Comparison of ENCODE assay signal across 8 cellular contexts in the genomic region with DNA sequence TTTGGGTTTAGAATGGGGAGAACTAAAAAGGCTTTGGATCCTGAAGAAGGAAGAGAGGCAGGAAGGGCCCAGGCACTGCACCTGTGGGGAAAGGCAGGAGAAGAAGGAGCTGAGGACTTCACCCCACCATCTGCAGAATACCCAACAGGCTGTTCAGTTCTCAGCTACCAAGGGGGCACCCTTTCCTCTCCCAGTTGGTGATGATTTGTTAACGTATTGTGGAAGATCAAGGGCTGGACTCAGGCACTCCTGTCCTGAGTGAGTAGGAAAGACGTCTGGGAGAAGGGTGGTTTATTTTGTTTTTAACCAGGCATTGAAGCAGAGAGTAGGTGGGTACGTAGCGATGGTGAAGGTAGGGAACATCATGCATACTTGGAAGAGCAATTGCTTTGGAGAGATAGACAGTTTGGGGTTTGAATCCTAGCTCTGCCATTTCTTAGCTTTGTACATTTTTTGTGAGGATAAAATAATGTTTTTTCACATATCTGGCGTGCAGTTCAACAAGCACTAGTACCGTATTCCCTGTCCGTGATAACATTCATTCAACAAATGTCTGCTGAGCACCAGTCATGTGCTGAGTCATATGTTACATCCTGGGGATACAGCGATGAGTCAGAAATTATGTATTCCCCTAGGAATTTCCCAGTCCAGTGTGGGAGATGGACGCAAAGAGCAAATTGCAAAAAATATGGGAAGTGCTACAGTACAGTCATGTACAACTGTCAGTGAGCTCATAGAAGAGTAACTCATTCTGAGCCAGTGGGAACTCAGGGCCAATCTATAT. TPM values are rescaled to one million over a fixed set of nuclear protein-coding genes. Genes with fewer than 3 reads are reported as not detected.
DNase-seq lines count a peak whose midpoint lies in the region; ATAC-seq, FAIRE-seq and TF ChIP-seq lines count a peak whose summit lies in the region.

No MANE protein-coding gene starts in this region.

- peak in 1 of 2 experiments; percentile 60; a peak in 1 of 4 replicates for TF ChIP-seq EP300 in HepG2 (IDR thresholded peaks at IDR 0.05; ENCODE audit: low read depth in 2 of 2, low read length in 2 of 2)
- peak; percentile 39; the same call in 1 of the 2 replicates for TF ChIP-seq EP300 in HepG2 (CRISPR knock-in tag; IDR thresholded peaks at IDR 0.05; ENCODE audit: borderline replicate concordance)

- no peaks in the 10 kb centered on the region for H3K9me3 Mint-ChIP-seq in activated naive CD8-positive, alpha-beta T cell (ENCODE audit: low read depth)
- no peaks in the 10 kb centered on the region for H3K9me3 Mint-ChIP-seq in activated naive CD8-positive, alpha-beta T cell treated with anti-CD3 and anti-CD28 coated beads for 36 hours

- DNase-seq in activated naive CD8-positive, alpha-beta T cell treated with anti-CD3 and anti-CD28 coated beads for 36 hours: no peak
- DNase-seq in bronchial epithelial cell (ENCODE audit: low read depth): peak; percentile 100
- DNase-seq in HepG2 (ENCODE audit: low spot score): peak; percentile 89
- DNase-seq in urothelium cell line (ENCODE audit: low spot score): peak; percentile 86

- no peak for FAIRE-seq in bronchial epithelial cell (lab: Jason Lieb, UNC)
- peak; percentile 63 for FAIRE-seq in HepG2 (lab: Jason Lieb, UNC)
- FAIRE-seq in urothelium cell line (lab: Jason Lieb, UNC): peak; percentile 27

- TF ChIP-seq RAD21 in HepG2 (CRISPR knock-in tag; IDR thresholded peaks at IDR 0.05): no peak

- peaks cover 40% of the 10 kb centered on the region for H3K4me1 Mint-ChIP-seq in activated naive CD8-positive, alpha-beta T cell (ENCODE audit: low read depth)
- peaks cover 31% of the 10 kb centered on the region for H3K4me1 Mint-ChIP-seq in activated naive CD8-positive, alpha-beta T cell treated with anti-CD3 and anti-CD28 coated beads for 36 hours

- peaks cover 33% of the 10 kb centered on the region for H3K79me2 ChIP-seq in HepG2 (ENCODE audit: insufficient read depth, low read length)

- H3K36me3 ChIP-seq in bronchial epithelial cell (ENCODE audit: control insufficient read depth, insufficient read depth, low read length) (no peaks in the 10 kb centered on the region), HepG2 (replicated peaks in 1 of 2; ENCODE audit: control insufficient read depth in 1 of 2, insufficient read depth in 2 of 2, low read length in 2 of 2) (no peaks in the 10 kb centered on the region; a peak in 1 of 5 replicates)

- H3K4me3 ChIP-seq in bronchial epithelial cell (ENCODE audit: low read depth, low read length) (no peak overlapping the region), HepG2 (replicated peaks in 1 of 3; ENCODE audit: insufficient read depth in 1 of 3, low read depth in 2 of 3, low read length in 3 of 3) (peak overlapping the region in 2 of 3 experiments; percentile 3 to 97; a peak in 1 of 6 replicates)

- peaks cover 43% of the 10 kb centered on the region for H3K4me1 ChIP-seq in HepG2 (ENCODE audit: insufficient read depth, low read length)

- BruUV-seq in HepG2 (replicated peaks; lab: Mats Ljungman, UMichigan): no TSS peak

- no peak overlapping the region for H2AFZ ChIP-seq in HepG2 (ENCODE audit: low read length)

- TF ChIP-seq POLR2A in HepG2 (IDR thresholded peaks at IDR 0.05; ENCODE audit: insufficient read depth in 1 of 2, low read depth in 2 of 2, low read length in 2 of 2): no peak

- H3K27me3 ChIP-seq in bronchial epithelial cell (ENCODE audit: control insufficient read depth, insufficient read depth, low read length) (no peaks in the 10 kb centered on the region), HepG2 (ENCODE audit: control insufficient read depth in 1 of 2, insufficient read depth in 2 of 2, low read length in 2 of 2) (no peaks in the 10 kb centered on the region)

- peak overlapping the region; percentile 4 for H3K27ac Mint-ChIP-seq in activated naive CD8-positive, alpha-beta T cell
- no peak overlapping the region for H3K27ac Mint-ChIP-seq in activated naive CD8-positive, alpha-beta T cell treated with anti-CD3 and anti-CD28 coated beads for 36 hours

- intact Hi-C loops in HepG2 (cut with micrococcal nuclease; ENCODE audit: unreplicated experiment): loop anchor here (2.0 to 5.0 kb wide), 3 partner anchors 38 to 1257 kb away; partner anchors contain the start of gene TEX10

- peak; percentile 34 for ATAC-seq in HepG2
- no peak for ATAC-seq in GM21526 (IDR thresholded peaks at IDR 0.05; ENCODE audit: low FRiP score, unreplicated experiment)
- ATAC-seq in HG02642 (IDR thresholded peaks at IDR 0.05; ENCODE audit: poor library complexity, unreplicated experiment): no peak
- no peak for ATAC-seq in HG02678 (IDR thresholded peaks at IDR 0.05; ENCODE audit: unreplicated experiment)

- POLR2A ChIA-PET in HepG2 (lab: Yijun Ruan, JAX): interaction anchor here (0.6 to 2.6 kb wide), 4 partner anchors 9 to 64 kb away, joined by 3 to 12 read pairs (median 4); no protein-coding TSS in a partner anchor

- H3K36me3 Mint-ChIP-seq in activated naive CD8-positive, alpha-beta T cell: no peaks in the 10 kb centered on the region
- H3K36me3 Mint-ChIP-seq in activated naive CD8-positive, alpha-beta T cell treated with anti-CD3 and anti-CD28 coated beads for 36 hours: peaks cover 3% of the 10 kb centered on the region

- no peaks in the 10 kb centered on the region for H3K27me3 Mint-ChIP-seq in activated naive CD8-positive, alpha-beta T cell
- H3K27me3 Mint-ChIP-seq in activated naive CD8-positive, alpha-beta T cell treated with anti-CD3 and anti-CD28 coated beads for 36 hours: no peaks in the 10 kb centered on the region

- no peaks in the 10 kb centered on the region for H3K9me3 ChIP-seq in HepG2 (ENCODE audit: low read length)

- in situ Hi-C loops in HepG2 (cut with HindIII; ENCODE audit: extremely low pct_ligation_motif_present, low pct_unique_long_range_greater_than_20kb): loop anchor here (5.0 kb wide), 1 partner anchor 77 kb away; the partner anchor contains the start of gene TEX10

- peak overlapping the region; percentile 78 for H3K4me2 ChIP-seq in HepG2 (ENCODE audit: low read depth, low read length)

- peak overlapping the region; percentile 11 for H3K4me3 Mint-ChIP-seq in activated naive CD8-positive, alpha-beta T cell
- no peak overlapping the region for H3K4me3 Mint-ChIP-seq in activated naive CD8-positive, alpha-beta T cell treated with anti-CD3 and anti-CD28 coated beads for 36 hours

- H3K9ac ChIP-seq in HepG2 (ENCODE audit: insufficient read depth, low read depth, low read length): 0 out of 2 replicates have a peak overlapping the region, but pooled peaks have one; percentile 5

- H3K27ac ChIP-seq in HepG2 (ENCODE audit: extremely low read length, insufficient read depth, low read length): peak overlapping the region; percentile 41

- TF ChIP-seq CTCF in bronchial epithelial cell (IDR thresholded peaks at IDR 0.05; ENCODE audit: insufficient read depth, low read length, severe bottlenecking) (no peak), HepG2 (CRISPR knock-in tag; IDR thresholded peaks at IDR 0.05) (no peak)

- no peaks in the 10 kb centered on the region for H4K20me1 ChIP-seq in HepG2 (ENCODE audit: insufficient read depth, low read length)

- CTCF ChIA-PET in HepG2 (lab: Yijun Ruan, JAX; ENCODE audit: low intra/inter-chr PET ratio, low total read pairs): interaction anchor here (2.2 kb wide), 1 partner anchor 9 kb away, joined by 6 read pairs; no protein-coding TSS in a partner anchor

- WGBS in HepG2 (ENCODE audit: low lambda C conversion rate): 72% methylated on average over 9 of the region's 9 CpGs

RNA-seq across cellular contexts. Expression of gene MSANTD3, which starts 2.1 kb away (rescaled TPM):
- total RNA-seq in activated naive CD8-positive, alpha-beta T cell treated with anti-CD3 and anti-CD28 coated beads for 36 hours: 10 to 100 TPM; 16.0 to 17.6 TPM
- total RNA-seq in bronchial epithelial cell (37.1 and 38.7 TPM in 2 replicates), HepG2 (2016; rRNA removed; fragmentation: Illumina TruSeq; extraction: Trizol) (19.2 and 19.8 TPM in 2 replicates)
- total RNA-seq in HepG2 (2016; cell fraction: cytosol; rRNA removed; fragmentation: Illumina TruSeq; extraction: Trizol; ENCODE audit: low read depth): 46.9 and 48.3 TPM in 2 replicates
- 14.8 and 19.7 TPM in 2 replicates for total RNA-seq in HepG2 (2016; cell fraction: insoluble cytoplasmic fraction; rRNA removed; fragmentation: Illumina TruSeq; extraction: Trizol)
- total RNA-seq in HepG2 (2016; cell fraction: membrane; rRNA removed; fragmentation: Illumina TruSeq; extraction: Trizol): 57.6 and 63.8 TPM in 2 replicates
- total RNA-seq in HepG2 (2016; cell fraction: nucleus; rRNA removed; fragmentation: Illumina TruSeq; extraction: Trizol): 11.9 and 14.4 TPM in 2 replicates
- polyA plus RNA-seq in HepG2 (2011; rRNA removed): 10.1 and 11.3 TPM in 2 replicates
- 10.6 and 13.0 TPM in 2 replicates for polyA plus RNA-seq in HepG2 (2011; cell fraction: cytosol; rRNA removed)
- polyA plus RNA-seq in HepG2 (2011; cell fraction: nucleus; rRNA removed): 6.4 and 6.5 TPM in 2 replicates
- polyA plus RNA-seq in HepG2 (2012): 10.6 and 12.3 TPM in 2 replicates
- polyA plus RNA-seq in HepG2 (2016; cell fraction: cytosol; fragmentation: Illumina TruSeq; extraction: Trizol; ENCODE audit: low read depth): 72.4 and 72.7 TPM in 2 replicates
- 20.1 and 23.8 TPM in 2 replicates for polyA plus RNA-seq in HepG2 (2016; cell fraction: insoluble cytoplasmic fraction; fragmentation: Illumina TruSeq; extraction: Trizol; ENCODE audit: low read depth)
- polyA plus RNA-seq in HepG2 (2016; cell fraction: membrane; fragmentation: Illumina TruSeq; extraction: Trizol; ENCODE audit: low read depth): 67.8 and 75.8 TPM in 2 replicates
- polyA plus RNA-seq in HepG2 (2016; cell fraction: nucleus; fragmentation: Illumina TruSeq; extraction: Trizol; ENCODE audit: insufficient read depth, low read depth): 20.9 and 21.6 TPM in 2 replicates
- 2.8 and 10.7 TPM in 2 replicates for polyA minus RNA-seq in HepG2 (2011; rRNA and poly(A)+ RNA removed; ENCODE audit: low replicate concordance)
- polyA minus RNA-seq in HepG2 (2011; cell fraction: cytosol; rRNA and poly(A)+ RNA removed): 9.2 and 9.4 TPM in 2 replicates
- polyA minus RNA-seq in HepG2 (2011; cell fraction: nucleus; rRNA and poly(A)+ RNA removed): 15.0 and 15.5 TPM in 2 replicates

RNA-seq across cellular contexts. Expression of gene TMEFF1, which starts 43.9 kb away (rescaled TPM):
- total RNA-seq in activated naive CD8-positive, alpha-beta T cell treated with anti-CD3 and anti-CD28 coated beads for 36 hours: under 1 TPM; 0.10 to 0.14 TPM
- 0.13 and 0.26 TPM in 2 replicates for total RNA-seq in bronchial epithelial cell
- 1.3 and 1.9 TPM in 2 replicates for total RNA-seq in HepG2 (2016; rRNA removed; fragmentation: Illumina TruSeq; extraction: Trizol)
- 0.62 and 1.0 TPM in 2 replicates for total RNA-seq in HepG2 (2016; cell fraction: cytosol; rRNA removed; fragmentation: Illumina TruSeq; extraction: Trizol; ENCODE audit: low read depth)
- 1.7 and 2.0 TPM in 2 replicates for total RNA-seq in HepG2 (2016; cell fraction: insoluble cytoplasmic fraction; rRNA removed; fragmentation: Illumina TruSeq; extraction: Trizol)
- 1.5 and 1.8 TPM in 2 replicates for total RNA-seq in HepG2 (2016; cell fraction: membrane; rRNA removed; fragmentation: Illumina TruSeq; extraction: Trizol)
- 0.99 and 1.3 TPM in 2 replicates for total RNA-seq in HepG2 (2016; cell fraction: nucleus; rRNA removed; fragmentation: Illumina TruSeq; extraction: Trizol)
- polyA plus RNA-seq in HepG2 (2011; rRNA removed): 0.87 and 1.1 TPM in 2 replicates
- polyA plus RNA-seq in HepG2 (2011; cell fraction: cytosol; rRNA removed): 0.75 and 2.2 TPM in 2 replicates
- polyA plus RNA-seq in HepG2 (2011; cell fraction: nucleus; rRNA removed): 0.47 and 1.4 TPM in 2 replicates
- polyA plus RNA-seq in HepG2 (2012): 0.43 and 1.2 TPM in 2 replicates
- polyA plus RNA-seq in HepG2 (2016; cell fraction: cytosol; fragmentation: Illumina TruSeq; extraction: Trizol; ENCODE audit: low read depth): 0.35 and 0.36 TPM in 2 replicates
- 0.38 and 1.4 TPM in 2 replicates for polyA plus RNA-seq in HepG2 (2016; cell fraction: insoluble cytoplasmic fraction; fragmentation: Illumina TruSeq; extraction: Trizol; ENCODE audit: low read depth)
- polyA plus RNA-seq in HepG2 (2016; cell fraction: membrane; fragmentation: Illumina TruSeq; extraction: Trizol; ENCODE audit: low read depth): 0.78 and 1.4 TPM in 2 replicates
- 2.2 and 2.9 TPM in 2 replicates for polyA plus RNA-seq in HepG2 (2016; cell fraction: nucleus; fragmentation: Illumina TruSeq; extraction: Trizol; ENCODE audit: insufficient read depth, low read depth)
- polyA minus RNA-seq in HepG2 (2011; rRNA and poly(A)+ RNA removed; ENCODE audit: low replicate concordance): 0.32 TPM in 1 of 2 replicates, not detected in the other
- 1.8 and 2.4 TPM in 2 replicates for polyA minus RNA-seq in HepG2 (2011; cell fraction: cytosol; rRNA and poly(A)+ RNA removed)
- 1.5 and 2.5 TPM in 2 replicates for polyA minus RNA-seq in HepG2 (2011; cell fraction: nucleus; rRNA and poly(A)+ RNA removed)
